ENCODE assay signal across 7 cellular contexts in genomic region chr22:20021196-20022181, GRCh38. TPM values are rescaled to one million over a fixed set of nuclear protein-coding genes. Genes with fewer than 3 reads are reported as not detected.
DNase-seq lines count a peak whose midpoint lies in the region; ATAC-seq and TF ChIP-seq lines count a peak whose summit lies in the region.

No MANE protein-coding gene starts in this region.

- ATAC-seq in GM18505 (IDR thresholded peaks at IDR 0.05; ENCODE audit: unreplicated experiment), result peak; percentile 5
- ATAC-seq in body of pancreas, result peak; percentile 24
- ATAC-seq in gastrocnemius medialis, result peak; percentile 73 to 84
- no peak for ATAC-seq in HG02610 (IDR thresholded peaks at IDR 0.05; ENCODE audit: unreplicated experiment)

- H3K4me1 ChIP-seq in MM.1S (ENCODE audit: low read length) (peaks cover 9% of the 10 kb centered on the region), body of pancreas (peaks cover 35% of the 10 kb centered on the region), iPS-18a (ENCODE audit: control insufficient read depth, low read depth, low read length) (peaks cover 5% of the 10 kb centered on the region), gastrocnemius medialis (peaks cover 24 to 31% of the 10 kb centered on the region in 2 donors)

- peak overlapping the region; percentile 93 for H3K9ac ChIP-seq in MM.1S (ENCODE audit: low read length)
- H3K9ac ChIP-seq in iPS-18a (ENCODE audit: low read length), result peak overlapping the region; percentile 26

- no peak for TF ChIP-seq CTCF in MM.1S (IDR thresholded peaks at IDR 0.05; ENCODE audit: low read length)
- no peak for TF ChIP-seq CTCF in body of pancreas (IDR thresholded peaks at IDR 0.05)
- no peak for TF ChIP-seq CTCF in gastrocnemius medialis (IDR thresholded peaks at IDR 0.05 in 4 of 5, conservative IDR thresholded peaks at IDR 0.05 in 1 of 5)

- H4K20me1 ChIP-seq in MM.1S (ENCODE audit: insufficient read depth, low read length), result no peaks in the 10 kb centered on the region

- peak overlapping the region; percentile 94 for H2AFZ ChIP-seq in MM.1S (ENCODE audit: low read length)

- H3K36me3 ChIP-seq in MM.1S (replicated peaks; ENCODE audit: insufficient read depth, low read length), result no peaks in the 10 kb centered on the region
- no peaks in the 10 kb centered on the region for H3K36me3 ChIP-seq in body of pancreas (replicated peaks in 1 of 2; ENCODE audit: insufficient read depth in 1 of 2, low read depth in 2 of 2)
- H3K36me3 ChIP-seq in iPS-18a (ENCODE audit: control insufficient read depth, low read depth, low read length), result no peaks in the 10 kb centered on the region
- no peaks in the 10 kb centered on the region for H3K36me3 ChIP-seq in gastrocnemius medialis

- intact Hi-C loops in body of pancreas (cut with DNase I) (no loop called here), gastrocnemius medialis (cut with DNase I; ENCODE audit: low total_unique reads) (loop anchor here (2.0 to 5.0 kb wide), 5 partner anchors 59 to 475 kb away; partner anchors contain the start of genes DGCR8, RANBP1, TRMT2A and ZDHHC8)

- no peaks in the 10 kb centered on the region for H3K9me3 ChIP-seq in MM.1S (replicated peaks; ENCODE audit: insufficient read depth, low read length)
- no peaks in the 10 kb centered on the region for H3K9me3 ChIP-seq in body of pancreas
- no peaks in the 10 kb centered on the region for H3K9me3 ChIP-seq in iPS-18a (ENCODE audit: control insufficient read depth, low read depth, low read length)
- no peaks in the 10 kb centered on the region for H3K9me3 ChIP-seq in gastrocnemius medialis

- H3K4me3 ChIP-seq in MM.1S (ENCODE audit: low read length) (peak overlapping the region; percentile 100), body of pancreas (peak overlapping the region; percentile 20 to 75), iPS-18a (ENCODE audit: low read length) (peak overlapping the region; percentile 72), gastrocnemius medialis (peak overlapping the region; percentile 77 to 98 (median 92))

- DNase-seq in MM.1S (peak; percentile 12), body of pancreas (peak; percentile 58 to 79 (median 78)), gastrocnemius medialis (peak; percentile 88 to 92), NCI-H2081 treated with DMSO at 0.1 percent for 48 hours (lab: John Stamatoyannopoulos, UW) (no peak)

- H3K27me3 ChIP-seq in MM.1S (replicated peaks; ENCODE audit: insufficient read depth, low read length) (peaks cover 25% of the 10 kb centered on the region), body of pancreas (no peaks in the 10 kb centered on the region), iPS-18a (ENCODE audit: control insufficient read depth, insufficient read depth, low read length) (peaks cover 35% of the 10 kb centered on the region), gastrocnemius medialis (no peaks in the 10 kb centered on the region)

- H3K79me2 ChIP-seq in MM.1S (ENCODE audit: low read length), result peaks cover 22% of the 10 kb centered on the region

- WGBS in body of pancreas, 2 donors, result 1 to 2% methylated on average over 9 to 36 of the region's 36 CpGs

- in situ Hi-C loops in gastrocnemius medialis (cut with MboI; ENCODE audit: low sequenced_read_pairs in 4 of 4), result no loop called here

- peak overlapping the region; percentile 97 for H3K4me2 ChIP-seq in MM.1S (ENCODE audit: low read depth, low read length)

- no peak overlapping the region for H3K27ac ChIP-seq in MM.1S (ENCODE audit: low read length)
- H3K27ac ChIP-seq in body of pancreas, result peak overlapping the region; percentile 66 to 88 (median 78)
- no peak overlapping the region for H3K27ac ChIP-seq in iPS-18a (ENCODE audit: low read length)
- peak overlapping the region; percentile 91 to 99 (median 98) for H3K27ac ChIP-seq in gastrocnemius medialis

- H3F3A ChIP-seq in MM.1S (ENCODE audit: insufficient read depth, low read length), result no peaks in the 10 kb centered on the region

- H3K9me2 ChIP-seq in MM.1S (replicated peaks; ENCODE audit: insufficient read depth, low read length), result no peaks in the 10 kb centered on the region

- no peak for TF ChIP-seq POLR2A in GM18505 (IDR thresholded peaks at IDR 0.05; ENCODE audit: borderline replicate concordance, extremely low read depth, insufficient read depth, insufficient read length)
- TF ChIP-seq POLR2A in body of pancreas (IDR thresholded peaks at IDR 0.05), result peak in 1 of 3 donors; percentile 34
- peak; percentile 57 to 69 for TF ChIP-seq POLR2A in gastrocnemius medialis (IDR thresholded peaks at IDR 0.05)

RNA-seq across cellular contexts. Expression of gene TANGO2, which starts 0.6 kb away (rescaled TPM):
- total RNA-seq in body of pancreas (10 to 100 TPM; 10.5 to 19.7 TPM), gastrocnemius medialis (100 to 1,000 TPM in 1 of 4 donors, 10 to 100 TPM in 3; 43.0 to 115 (median 52.5) TPM)

RNA-seq across cellular contexts. Expression of gene ARVCF, which starts 4.9 kb away (rescaled TPM):
- total RNA-seq in body of pancreas, result 100 to 1,000 TPM in 1 of 2 donors, 10 to 100 TPM in 1; 36.6 to 150 TPM
- total RNA-seq in gastrocnemius medialis, result 10 to 100 TPM in 3 of 4 donors, 1 to 10 TPM in 1; 6.9 to 19.6 (median 18.0) TPM

RNA-seq across cellular contexts. Expression of gene DGCR8, which starts 58.6 kb away (rescaled TPM):
- total RNA-seq in body of pancreas (10 to 100 TPM; 25.7 to 53.4 TPM), gastrocnemius medialis (10 to 100 TPM in 2 of 4 donors, 1 to 10 TPM in 2; 5.2 to 16.5 (median 11.2) TPM)

Comparison
In these comparisons a context has a peak if more than half of its experiments do, and no peak if none do; other contexts are left out.
1. H3K27ac ChIP-seq: peak in body of pancreas (4 of 4) and gastrocnemius medialis (4 of 4); none in MM.1S (single experiment) and iPS-18a (single experiment).
2. H3K4me3 ChIP-seq: peak in every context shown above with its lines; median percentile 100 in MM.1S; 92 in gastrocnemius medialis; 72 in iPS-18a; 48 in body of pancreas.